In genomic region chr13:45207319-45207718, GRCh38 we compare ENCODE assay signal across 11 cellular contexts. TPM values are rescaled to one million over a fixed set of nuclear protein-coding genes. Genes with fewer than 3 reads are reported as not detected.
DNase-seq lines count a peak whose midpoint lies in the region; ATAC-seq and TF ChIP-seq lines count a peak whose summit lies in the region.
"Had no signal": no experiment of that assay in that cellular context is flagged by ENCODE, and none has a peak within 500 bp of the region (broad histone marks: within the 10 kb centered on the region; RNA-seq: fewer than 3 reads in every experiment).

No MANE protein-coding gene starts in this region.

- H3K9me3 ChIP-seq in ascending aorta, result no peaks in the 10 kb centered on the region

- TF ChIP-seq CTCF in ascending aorta (IDR thresholded peaks at IDR 0.05) (no peak), nephron progenitor cell (IDR thresholded peaks at IDR 0.05) (no peak)

- intact Hi-C loops in Right ventricle myocardium inferior (cut with DNase I), result no loop called here
- intact Hi-C loops in cardiac septum (cut with DNase I), result loop anchor here (10.0 kb wide), 1 partner anchor 73 kb away; no protein-coding TSS in a partner anchor
- intact Hi-C loops in ascending aorta (cut with DNase I), result no loop called here

- H3K27ac Mint-ChIP-seq in nephron progenitor cell, result no peak overlapping the region
- H3K27ac Mint-ChIP-seq: dendritic cell treated with granulocyte-macrophage colony-stimulating factor and Interleukin-4, amounts not matched to agents 40 ng/mL and 50 ng/mL, for 4 days had no signal

- H3K4me3 ChIP-seq in ascending aorta, result peak overlapping the region in 1 of 2 donors; percentile 18

- ATAC-seq in Right ventricle myocardium inferior (peak; percentile 30), HG02970 (IDR thresholded peaks at IDR 0.05; ENCODE audit: low FRiP score, unreplicated experiment) (no peak), HG02763 (IDR thresholded peaks at IDR 0.05; ENCODE audit: unreplicated experiment) (no peak)

- peak overlapping the region; percentile 71 to 79 for H3K27ac ChIP-seq in ascending aorta

- no peaks in the 10 kb centered on the region for H3K27me3 Mint-ChIP-seq in nephron progenitor cell (ENCODE audit: low read depth, poor library complexity)
- H3K27me3 Mint-ChIP-seq: dendritic cell treated with granulocyte-macrophage colony-stimulating factor and Interleukin-4, amounts not matched to agents 40 ng/mL and 50 ng/mL, for 4 days had no signal

- no peak overlapping the region for H3K4me3 Mint-ChIP-seq in nephron progenitor cell
- H3K4me3 Mint-ChIP-seq: dendritic cell treated with granulocyte-macrophage colony-stimulating factor and Interleukin-4, amounts not matched to agents 40 ng/mL and 50 ng/mL, for 4 days; neural crest cell had no signal

- H3K4me1 ChIP-seq in ascending aorta, result peaks cover 5 to 17% of the 10 kb centered on the region in 2 donors

- no peaks in the 10 kb centered on the region for H3K9me3 Mint-ChIP-seq in nephron progenitor cell
- H3K9me3 Mint-ChIP-seq: neural crest cell had no signal

- DNase-seq in Right ventricle myocardium inferior (ENCODE audit: missing footprints) (no peak), cardiac septum (ENCODE audit: low spot score) (no peak), ascending aorta (ENCODE audit: low spot score in 2 of 2) (no peak), left kidney (ENCODE audit: low read depth, low spot score) (peak; percentile 11), nephron progenitor cell (no peak), MV-4-11 (lab: John Stamatoyannopoulos, UW) (no peak)
- DNase-seq: T1000 had no signal

- no peaks in the 10 kb centered on the region for H3K27me3 ChIP-seq in ascending aorta

- peaks cover 42% of the 10 kb centered on the region for H3K36me3 Mint-ChIP-seq in nephron progenitor cell (ENCODE audit: low read depth)

- no peaks in the 10 kb centered on the region for H3K4me1 Mint-ChIP-seq in nephron progenitor cell
- H3K4me1 Mint-ChIP-seq: neural crest cell had no signal

- no peaks in the 10 kb centered on the region for H3K36me3 ChIP-seq in ascending aorta

RNA-seq across cellular contexts. Expression of gene KCTD4, which starts 6.5 kb away (rescaled TPM):
- not detected for total RNA-seq in Right ventricle myocardium inferior
- total RNA-seq in cardiac septum, result not detected
- total RNA-seq in ascending aorta, result not detected
- total RNA-seq: neural crest cell had no signal
